6 cellular contexts compared by ENCODE assay signal in the genomic region with DNA sequence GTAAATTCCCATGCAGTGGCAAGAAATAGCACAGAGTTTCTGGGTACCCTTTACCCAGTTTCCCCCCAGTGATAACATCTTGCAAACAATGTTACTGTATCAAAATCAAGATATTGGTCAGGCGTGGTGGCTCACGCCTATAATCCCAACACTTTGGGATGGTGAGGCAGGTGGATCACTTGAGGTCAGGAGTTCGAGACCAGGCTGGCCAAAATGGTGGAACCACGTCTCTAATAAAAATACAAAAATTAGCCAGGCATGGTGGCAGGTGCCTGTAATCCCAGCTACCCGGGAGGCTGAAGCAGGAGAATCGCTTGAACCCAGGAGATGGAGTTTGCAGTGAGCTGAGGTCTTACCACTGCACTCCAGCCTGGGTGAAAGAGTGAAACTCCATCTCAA. TPM values are rescaled to one million over a fixed set of nuclear protein-coding genes. Genes with fewer than 3 reads are reported as not detected.
"Had no signal": no experiment of that assay in that cellular context is flagged by ENCODE, and none has a peak within 500 bp of the region (broad histone marks: within the 10 kb centered on the region; RNA-seq: fewer than 3 reads in every experiment).

No MANE protein-coding gene starts in this region.

RNA-seq across cellular contexts. Expression of a gene that starts 11.3 kb away (rescaled TPM):
- total RNA-seq: dermis blood vessel endothelial cell, neural crest cell had no signal

RNA-seq across cellular contexts. Expression of a gene that starts 57.0 kb away (rescaled TPM):
- total RNA-seq: dermis blood vessel endothelial cell, left cardiac atrium, left ventricle myocardium superior, neural crest cell, temporal lobe had no signal
- polyA plus RNA-seq: ovary had no signal
